ENCODE assay signal across 19 cellular contexts in the genomic region with DNA sequence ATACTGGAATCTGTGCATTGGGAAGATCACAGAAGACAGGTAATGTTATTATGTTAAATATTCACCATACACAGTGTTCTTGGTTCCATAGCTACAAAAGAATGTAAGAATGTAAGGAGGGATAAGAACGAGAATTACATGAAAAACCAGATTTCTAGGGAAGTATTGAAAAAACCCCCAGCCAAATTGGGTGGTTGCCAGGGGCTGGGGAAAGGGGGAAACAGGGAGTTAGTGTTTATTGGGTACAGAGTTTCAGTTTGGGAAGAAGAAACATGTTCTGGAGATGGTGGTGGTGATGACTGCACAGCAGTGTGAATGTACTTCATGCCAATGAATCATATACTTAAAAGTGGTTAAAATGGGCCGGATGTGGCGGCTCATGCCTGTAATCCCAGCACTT.
"Had no signal": no experiment of that assay in that cellular context is flagged by ENCODE, and none has a peak within 500 bp of the region (broad histone marks: within the 10 kb centered on the region; RNA-seq: fewer than 3 reads in every experiment).

No MANE protein-coding gene starts in this region.

- H3K4me3 Mint-ChIP-seq: effector memory CD8-positive, alpha-beta T cell; nephron progenitor cell had no signal

- H3K4me1 ChIP-seq: foreskin keratinocyte had no signal

- H2AFZ ChIP-seq: hepatocyte had no signal

- H3K27me3 Mint-ChIP-seq: effector memory CD8-positive, alpha-beta T cell had no signal

- H3K4me2 ChIP-seq: hepatocyte had no signal

- H3K36me3 ChIP-seq: neutrophil had no signal

- DNase-seq: effector memory CD8-positive, alpha-beta T cell; erythroblast; foreskin keratinocyte; head of caudate nucleus; kidney; left cardiac atrium; left ventricle myocardium inferior; mesendoderm; naive thymus-derived CD4-positive, alpha-beta T cell; nephron progenitor cell; small intestine; stimulated activated CD4-positive, alpha-beta T cell treated with anti-CD3 and anti-CD28 coated beads, Interleukin-2, amount 100 ng/mL, for 48 hours; stimulated activated naive CD8-positive, alpha-beta T cell treated with anti-CD3 and anti-CD28 coated beads, Interleukin-15, Interleukin-2, amounts not matched to agents 100 U/mL and 50 U/mL, for 24 hours; tibial artery had no signal

- H3K27ac Mint-ChIP-seq: effector memory CD8-positive, alpha-beta T cell; nephron progenitor cell had no signal

- H3K9me3 Mint-ChIP-seq: effector memory CD8-positive, alpha-beta T cell; naive thymus-derived CD4-positive, alpha-beta T cell; nephron progenitor cell had no signal

- H3K79me2 ChIP-seq: hepatocyte had no signal

- H3K9me3 ChIP-seq: left ventricle myocardium inferior, neutrophil, right atrium auricular region, tibial artery had no signal

- H3K27me3 ChIP-seq: foreskin keratinocyte, hepatocyte, neutrophil, right atrium auricular region, tibial artery had no signal

- H3K4me3 ChIP-seq: coronary artery, hepatocyte, left ventricle myocardium inferior, lung, right atrium auricular region, tibial artery had no signal

- ATAC-seq: effector memory CD8-positive, alpha-beta T cell; left cardiac atrium; naive thymus-derived CD4-positive, alpha-beta T cell; stimulated activated naive CD8-positive, alpha-beta T cell treated with anti-CD3 and anti-CD28 coated beads, Interleukin-15, Interleukin-2, amounts not matched to agents 100 U/mL and 50 U/mL, for 24 hours had no signal

- H3K27ac ChIP-seq: foreskin keratinocyte, neutrophil had no signal
